In genomic region chr7:43873300-43873699, GRCh38 we compare ENCODE assay signal across 10 cellular contexts. TPM values are rescaled to one million over a fixed set of nuclear protein-coding genes. Genes with fewer than 3 reads are reported as not detected.
DNase-seq lines count a peak whose midpoint lies in the region; ATAC-seq and TF ChIP-seq lines count a peak whose summit lies in the region.
"Had no signal": no experiment of that assay in that cellular context is flagged by ENCODE, and none has a peak within 500 bp of the region (broad histone marks: within the 10 kb centered on the region; RNA-seq: fewer than 3 reads in every experiment).

No MANE protein-coding gene starts in this region.

- no peaks in the 10 kb centered on the region for H3K9me3 ChIP-seq in BLaER1
- H3K9me3 ChIP-seq in RWPE2 (ENCODE audit: severe bottlenecking), result no peaks in the 10 kb centered on the region
- no peaks in the 10 kb centered on the region for H3K9me3 ChIP-seq in sigmoid colon
- H3K9me3 ChIP-seq: neutrophil had no signal

- H3K4me2 ChIP-seq in BLaER1, result peak overlapping the region; percentile 45

- H3K4me3 ChIP-seq in BLaER1 (no peak overlapping the region), RWPE2 (ENCODE audit: severe bottlenecking) (no peak overlapping the region), sigmoid colon (no peak overlapping the region)

- H4K20me1 ChIP-seq in BLaER1, result peaks cover 42% of the 10 kb centered on the region

- H3K27ac ChIP-seq in BLaER1 (no peak overlapping the region), RWPE2 (ENCODE audit: poor library complexity, severe bottlenecking) (peak overlapping the region; percentile 87), sigmoid colon (peak overlapping the region; percentile 57 to 77 (median 62))
- H3K27ac ChIP-seq: neutrophil had no signal

- TF ChIP-seq EP300 in sigmoid colon (IDR thresholded peaks at IDR 0.05), result no peak

- H3K9ac ChIP-seq in BLaER1, result no peak overlapping the region

- intact Hi-C loops in sigmoid colon (cut with DNase I), result loop anchor here (5.0 kb wide), 1 partner anchor 34 kb away; the partner anchor contains the start of gene URGCP

- DNase-seq in RWPE2 (ENCODE audit: low spot score), result peak; percentile 79
- DNase-seq in fibroblast of peridontal ligament (ENCODE audit: extremely low read depth), result peak; percentile 64
- DNase-seq in sigmoid colon, result peak; percentile 81
- no peak for DNase-seq in OCI-M2 (lab: John Stamatoyannopoulos, UW; ENCODE audit: unreplicated experiment)
- DNase-seq in retina, result no peak
- DNase-seq: NCI-H2081 had no signal

- ATAC-seq in RWPE2 (ENCODE audit: low read depth) (peak; percentile 37), GM21717 (IDR thresholded peaks at IDR 0.05; ENCODE audit: unreplicated experiment) (no peak), GM19328 (IDR thresholded peaks at IDR 0.05; ENCODE audit: unreplicated experiment) (no peak)

- TF ChIP-seq CTCF in RWPE2 (IDR thresholded peaks at IDR 0.05; ENCODE audit: poor library complexity, severe bottlenecking), result no peak
- no peak for TF ChIP-seq CTCF in sigmoid colon (IDR thresholded peaks at IDR 0.05)

- H3K4me1 ChIP-seq in BLaER1, result peaks cover 72% of the 10 kb centered on the region
- H3K4me1 ChIP-seq in RWPE2 (ENCODE audit: insufficient read depth, poor library complexity, severe bottlenecking), result peaks cover 28% of the 10 kb centered on the region
- peaks cover 0 to 29% (median 21%) of the 10 kb centered on the region in 4 donors for H3K4me1 ChIP-seq in sigmoid colon

- H3K27me3 ChIP-seq in BLaER1 (0 out of 2 replicates have a peak, but pooled peaks cover 2% of the 10 kb centered on the region), RWPE2 (ENCODE audit: insufficient read depth, poor library complexity, severe bottlenecking) (no peaks in the 10 kb centered on the region), sigmoid colon (no peaks in the 10 kb centered on the region)
- H3K27me3 ChIP-seq: neutrophil had no signal

- H3K36me3 ChIP-seq in BLaER1 (peaks cover 40% of the 10 kb centered on the region), RWPE2 (ENCODE audit: low read depth) (peaks cover 22% of the 10 kb centered on the region), sigmoid colon (peaks cover 14 to 36% (median 30%) of the 10 kb centered on the region in 4 donors)

- WGBS in sigmoid colon, 2 donors, result 53 to 85% methylated on average over 5 of the region's 5 CpGs

- no peak for TF ChIP-seq POLR2A in sigmoid colon (IDR thresholded peaks at IDR 0.05)

RNA-seq across cellular contexts. Expression of gene MRPS24, which starts 4.0 kb away (rescaled TPM):
- total RNA-seq in sigmoid colon, result 100 to 1,000 TPM; 105 to 148 (median 125) TPM
- polyA plus RNA-seq in sigmoid colon, result 100 to 1,000 TPM; 145 to 177 (median 170) TPM

RNA-seq across cellular contexts. Expression of gene URGCP, which starts 33.1 kb away (rescaled TPM):
- total RNA-seq in sigmoid colon, result 10 to 100 TPM; 18.4 to 32.7 (median 24.0) TPM
- 10 to 100 TPM; 18.0 to 28.8 (median 21.5) TPM for polyA plus RNA-seq in sigmoid colon

RNA-seq across cellular contexts. Expression of gene UBE2D4, which starts 52.9 kb away (rescaled TPM):
- 10 to 100 TPM; 24.0 to 37.1 (median 28.5) TPM for total RNA-seq in sigmoid colon
- 10 to 100 TPM in 2 of 3 donors, 1 to 10 TPM in 1; 7.5 to 14.1 (median 13.8) TPM for polyA plus RNA-seq in sigmoid colon

Comparison
In these comparisons a context has a peak if more than half of its experiments do, and no peak if none do; other contexts are left out.
1. DNase-seq: peak in RWPE2 (single experiment), fibroblast of peridontal ligament (single experiment) and sigmoid colon (single experiment); none in OCI-M2 (single experiment) and retina (single experiment).